Comparison of ENCODE assay signal across 9 cellular contexts in the genomic region with DNA sequence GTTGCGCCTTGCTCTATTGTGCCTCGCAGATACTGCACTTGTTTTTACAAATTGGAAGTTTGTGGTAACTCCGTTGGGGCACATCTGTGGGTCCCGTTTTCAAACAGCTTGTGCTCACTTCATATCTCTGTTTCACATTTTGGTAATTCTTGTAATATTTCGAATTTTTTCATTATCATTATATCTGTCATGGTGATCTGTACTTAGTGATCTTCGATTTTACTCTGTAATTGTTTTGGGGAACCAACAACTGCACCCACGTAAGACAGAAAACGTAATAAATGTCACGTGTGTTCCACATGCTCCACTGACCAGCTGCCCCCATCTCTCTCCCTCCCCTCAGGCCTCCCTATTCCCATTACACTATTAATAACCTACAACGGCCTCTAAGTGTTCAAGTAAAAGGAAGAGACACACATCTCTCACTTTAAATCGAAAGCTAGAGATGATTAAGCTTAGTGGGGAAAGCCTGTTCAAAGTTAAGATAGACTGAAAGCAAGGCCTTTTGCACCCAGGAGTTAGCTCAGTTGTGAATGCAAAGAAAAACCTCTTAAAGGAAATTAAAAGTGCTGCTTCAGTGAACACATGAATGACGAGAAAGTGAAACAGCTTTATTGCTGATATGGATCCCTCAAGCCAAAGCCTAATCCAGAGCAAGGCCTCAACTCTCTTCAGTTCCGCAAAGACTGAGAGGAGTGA. TPM values are rescaled to one million over a fixed set of nuclear protein-coding genes. Genes with fewer than 3 reads are reported as not detected.
DNase-seq lines count a peak whose midpoint lies in the region; ATAC-seq and TF ChIP-seq lines count a peak whose summit lies in the region.
"Had no signal": no experiment of that assay in that cellular context is flagged by ENCODE, and none has a peak within 500 bp of the region (broad histone marks: within the 10 kb centered on the region; RNA-seq: fewer than 3 reads in every experiment).

No MANE protein-coding gene starts in this region.

- H3K27ac Mint-ChIP-seq in glutamatergic neuron (ENCODE audit: unreplicated experiment) (peak overlapping the region; percentile 79), type B pancreatic cell (no peak overlapping the region)

- H3K9me3 ChIP-seq in heart left ventricle (peaks cover 0 to 15% (median 4%) of the 10 kb centered on the region in 12 donors), Peyer's patch (no peaks in the 10 kb centered on the region)

- H3K27ac ChIP-seq in heart left ventricle (no peak overlapping the region), Peyer's patch (peak overlapping the region; percentile 5 to 60 (median 43))
- H3K27ac ChIP-seq: epithelial cell of prostate had no signal

- H3K4me1 Mint-ChIP-seq in glutamatergic neuron (ENCODE audit: low read depth, unreplicated experiment), result peaks cover 16% of the 10 kb centered on the region
- peaks cover 16% of the 10 kb centered on the region for H3K4me1 Mint-ChIP-seq in type B pancreatic cell (ENCODE audit: unreplicated experiment)

- H3K36me3 Mint-ChIP-seq in glutamatergic neuron (ENCODE audit: unreplicated experiment) (peaks cover 9% of the 10 kb centered on the region), type B pancreatic cell (no peaks in the 10 kb centered on the region)

- H3K27me3 ChIP-seq in heart left ventricle, result peaks cover 0 to 43% (median 3%) of the 10 kb centered on the region in 9 donors
- H3K27me3 ChIP-seq in Peyer's patch, result no peaks in the 10 kb centered on the region

- DNase-seq in heart left ventricle (no peak), left ventricle myocardium superior (no peak), Peyer's patch (no peak), glutamatergic neuron (no peak), type B pancreatic cell (ENCODE audit: extremely low spot score, unreplicated experiment) (no peak), AG08396 (ENCODE audit: low spot score) (no peak), NCI-H446 (lab: John Stamatoyannopoulos, UW) (no peak), AML-193 (lab: John Stamatoyannopoulos, UW) (no peak)

- H3K4me1 ChIP-seq in heart left ventricle (peaks cover 0 to 18% (median 11%) of the 10 kb centered on the region in 12 donors), Peyer's patch (peaks cover 0 to 20% (median 0%) of the 10 kb centered on the region in 4 donors)

- no peak for TF ChIP-seq POLR2A in heart left ventricle (IDR thresholded peaks at IDR 0.05)
- no peak for TF ChIP-seq POLR2A in Peyer's patch (IDR thresholded peaks at IDR 0.05)

- intact Hi-C loops in heart left ventricle (cut with DNase I), result loop anchor here in 2 of 10 donors (10.0 kb wide), 2 partner anchors 127 to 137 kb away; no protein-coding TSS in a partner anchor
- intact Hi-C loops in left ventricle myocardium superior (cut with micrococcal nuclease), result no loop called here

- peaks cover 4% of the 10 kb centered on the region for H3K27me3 Mint-ChIP-seq in glutamatergic neuron (ENCODE audit: unreplicated experiment)
- peaks cover 40% of the 10 kb centered on the region for H3K27me3 Mint-ChIP-seq in type B pancreatic cell

- ATAC-seq in heart left ventricle, result no peak
- no peak for ATAC-seq in left ventricle myocardium superior

- peaks cover 14% of the 10 kb centered on the region for H3K9me3 Mint-ChIP-seq in glutamatergic neuron (ENCODE audit: unreplicated experiment)
- H3K9me3 Mint-ChIP-seq in type B pancreatic cell, result peaks cover 7% of the 10 kb centered on the region

- WGBS in heart left ventricle, 4 donors, result 58 to 66% (median 60%) methylated on average over 13 of the region's 13 CpGs

- TF ChIP-seq CTCF in heart left ventricle (IDR thresholded peaks at IDR 0.05), result no peak
- no peak for TF ChIP-seq CTCF in Peyer's patch (IDR thresholded peaks at IDR 0.05)
- no peak for TF ChIP-seq CTCF in glutamatergic neuron (IDR thresholded peaks at IDR 0.05; ENCODE audit: partially characterized antibody, unreplicated experiment)
- TF ChIP-seq CTCF in type B pancreatic cell (conservative IDR thresholded peaks at IDR 0.05), result no peak

- H3K4me3 Mint-ChIP-seq in glutamatergic neuron (ENCODE audit: unreplicated experiment) (peak overlapping the region; percentile 84), type B pancreatic cell (peak overlapping the region; percentile 83)

- H3K36me3 ChIP-seq in heart left ventricle (no peaks in the 10 kb centered on the region), Peyer's patch (no peaks in the 10 kb centered on the region)

- H3K4me3 ChIP-seq in heart left ventricle (peak overlapping the region in 10 of 12 donors; percentile 40 to 58 (median 50)), Peyer's patch (peak overlapping the region in 3 of 4 donors; percentile 45 to 64 (median 47))

RNA-seq across cellular contexts. Expression of gene TTLL2, which starts 26.9 kb away (rescaled TPM):
- total RNA-seq in heart left ventricle, result not detected
- not detected for polyA plus RNA-seq in heart left ventricle
- total RNA-seq in left ventricle myocardium superior, result not detected
- total RNA-seq in Peyer's patch, result not detected
- not detected for total RNA-seq in glutamatergic neuron (ENCODE audit: unreplicated experiment)
- not detected in 2 replicates for total RNA-seq in type B pancreatic cell (ENCODE audit: low replicate concordance)

Comparison
In these comparisons a context has a peak if more than half of its experiments do, and no peak if none do; other contexts are left out.
1. H3K27ac ChIP-seq: peak in Peyer's patch (4 of 4); none in heart left ventricle (0 of 12).